1 cellular context compared by ENCODE assay signal in genomic region chr19:17061205-17061604, GRCh38.
TF ChIP-seq lines count a peak whose summit lies in the region.

No MANE protein-coding gene starts in this region.

TF ChIP-seq in endothelial cell of umbilical vein, 7 proteins besides CTCF, POLR2A, EP300 and RAD21:
- no peak for TF ChIP-seq EZH2 (IDR thresholded peaks at IDR 0.05; ENCODE audit: borderline replicate concordance, low read depth, low read length, severe bottlenecking)
- no peak for TF ChIP-seq FOS (IDR thresholded peaks at IDR 0.05; ENCODE audit: borderline replicate concordance, insufficient read depth, low read length)
- no peak for TF ChIP-seq MYC (IDR thresholded peaks at IDR 0.05; ENCODE audit: low read depth, low read length)
- no peak for TF ChIP-seq GATA2 (IDR thresholded peaks at IDR 0.05; ENCODE audit: insufficient read depth, insufficient read length, low read depth, low read length)
- TF ChIP-seq POLR2AphosphoS5 (IDR thresholded peaks at IDR 0.05; ENCODE audit: insufficient read depth, low read depth, low read length), result no peak
- no peak for TF ChIP-seq MAX (IDR thresholded peaks at IDR 0.05; ENCODE audit: insufficient read depth, insufficient read length)
- TF ChIP-seq JUN (IDR thresholded peaks at IDR 0.05; ENCODE audit: borderline replicate concordance, insufficient read depth, insufficient read length, low read depth), result no peak
